Comparison of ENCODE assay signal across 28 cellular contexts in genomic region chr12:129080821-129081220, GRCh38.
"Had no signal": no experiment of that assay in that cellular context is flagged by ENCODE, and none has a peak within 500 bp of the region (broad histone marks: within the 10 kb centered on the region; RNA-seq: fewer than 3 reads in every experiment).

No MANE protein-coding gene starts in this region.

- H3K4me3 ChIP-seq: stomach, suprapubic skin, testis, thoracic aorta, thyroid gland, tibial artery, tibial nerve, transverse colon, upper lobe of left lung, upper lobe of right lung, uterus, vagina had no signal

- H3K4me1 ChIP-seq: stomach, suprapubic skin, testis, thyroid gland, tibial artery, tibial nerve, transverse colon, upper lobe of left lung, upper lobe of right lung, uterus had no signal

- ATAC-seq: stimulated activated effector memory CD8-positive, alpha-beta T cell treated with anti-CD3 and anti-CD28 coated beads, Interleukin-12 subunit alpha, Interleukin-12 subunit beta, amount 100 ng/mL, for 72 hours; stimulated activated memory B cell treated with anti-CD40 and anti-IgM and Interleukin-4, amounts not matched to agents 10 μg/mL and 1 μg/mL and 100 μg/mL, for 72 hours; stimulated activated naive B cell treated with anti-CD40 and anti-IgM and Interleukin-4, amounts not matched to agents 10 μg/mL and 1 μg/mL and 100 μg/mL, for 72 hours; stimulated activated naive CD8-positive, alpha-beta T cell treated with anti-CD3 and anti-CD28 coated beads, Interleukin-15, amount 100 ng/mL, for 72 hours; stimulated activated naive CD8-positive, alpha-beta T cell treated with anti-CD3 and anti-CD28 coated beads, Interleukin-15, Interleukin-2, amounts not matched to agents 100 U/mL and 50 U/mL, for 24 hours; upper lobe of right lung had no signal

- H3K27me3 Mint-ChIP-seq: stimulated activated memory B cell treated with anti-CD40 and anti-IgM and Interleukin-4, amounts not matched to agents 10 μg/mL and 1 μg/mL and 100 μg/mL, for 72 hours; stimulated activated naive CD8-positive, alpha-beta T cell treated with anti-CD3 and anti-CD28 coated beads, Interleukin-15, amount 100 ng/mL, for 72 hours; stimulated activated naive CD8-positive, alpha-beta T cell treated with anti-CD3 and anti-CD28 coated beads, Interleukin-15, Interleukin-2, amounts not matched to agents 100 ng/mL and 50 ng/mL, for 24 hours had no signal

- H3K4me3 Mint-ChIP-seq: stimulated activated effector memory CD8-positive, alpha-beta T cell treated with anti-CD3 and anti-CD28 coated beads, Interleukin-12 subunit alpha, Interleukin-12 subunit beta, amount 100 ng/mL, for 72 hours; stimulated activated memory B cell treated with anti-CD40 and anti-IgM and Interleukin-4, amounts not matched to agents 10 μg/mL and 1 μg/mL and 100 μg/mL, for 72 hours; stimulated activated naive B cell treated with anti-CD40 and anti-IgM and Interleukin-4, amounts not matched to agents 10 μg/mL and 1 μg/mL and 100 μg/mL, for 72 hours; stimulated activated naive CD8-positive, alpha-beta T cell treated with anti-CD3 and anti-CD28 coated beads, Interleukin-15, amount 100 ng/mL, for 72 hours; stimulated activated naive CD8-positive, alpha-beta T cell treated with anti-CD3 and anti-CD28 coated beads, Interleukin-15, Interleukin-2, amounts not matched to agents 100 ng/mL and 50 ng/mL, for 24 hours; type B pancreatic cell had no signal

- H3K9me3 Mint-ChIP-seq: stimulated activated effector memory CD8-positive, alpha-beta T cell treated with anti-CD3 and anti-CD28 coated beads, Interleukin-12 subunit alpha, Interleukin-12 subunit beta, amount 100 ng/mL, for 72 hours; stimulated activated memory B cell treated with anti-CD40 and anti-IgM and Interleukin-4, amounts not matched to agents 10 μg/mL and 1 μg/mL and 100 μg/mL, for 72 hours; stimulated activated naive B cell treated with anti-CD40 and anti-IgM and Interleukin-4, amounts not matched to agents 10 μg/mL and 1 μg/mL and 100 μg/mL, for 72 hours; type B pancreatic cell had no signal

- H3K27ac Mint-ChIP-seq: stimulated activated effector memory CD8-positive, alpha-beta T cell treated with anti-CD3 and anti-CD28 coated beads, Interleukin-12 subunit alpha, Interleukin-12 subunit beta, amount 100 ng/mL, for 72 hours; stimulated activated memory B cell treated with anti-CD40 and anti-IgM and Interleukin-4, amounts not matched to agents 10 μg/mL and 1 μg/mL and 100 μg/mL, for 72 hours; stimulated activated naive B cell treated with anti-CD40 and anti-IgM and Interleukin-4, amounts not matched to agents 10 μg/mL and 1 μg/mL and 100 μg/mL, for 72 hours; stimulated activated naive CD8-positive, alpha-beta T cell treated with anti-CD3 and anti-CD28 coated beads, Interleukin-15, amount 100 ng/mL, for 72 hours; stimulated activated naive CD8-positive, alpha-beta T cell treated with anti-CD3 and anti-CD28 coated beads, Interleukin-15, Interleukin-2, amounts not matched to agents 100 ng/mL and 50 ng/mL, for 24 hours; type B pancreatic cell had no signal

- H3K27ac ChIP-seq: stomach, suprapubic skin, testis, thoracic aorta, thyroid gland, tibial artery, tibial nerve, transverse colon, upper lobe of left lung, upper lobe of right lung, uterus, vagina had no signal

- H3K9me3 ChIP-seq: stomach, suprapubic skin, testis, thoracic aorta, thyroid gland, tibial artery, transverse colon, upper lobe of left lung, upper lobe of right lung, uterus, vagina had no signal

- H3K36me3 Mint-ChIP-seq: stimulated activated effector memory CD8-positive, alpha-beta T cell treated with anti-CD3 and anti-CD28 coated beads, Interleukin-12 subunit alpha, Interleukin-12 subunit beta, amount 100 ng/mL, for 72 hours; stimulated activated memory B cell treated with anti-CD40 and anti-IgM and Interleukin-4, amounts not matched to agents 10 μg/mL and 1 μg/mL and 100 μg/mL, for 72 hours; stimulated activated naive B cell treated with anti-CD40 and anti-IgM and Interleukin-4, amounts not matched to agents 10 μg/mL and 1 μg/mL and 100 μg/mL, for 72 hours; type B pancreatic cell had no signal

- H3K36me3 ChIP-seq: stomach, suprapubic skin, thoracic aorta, thyroid gland, tibial artery, tibial nerve, transverse colon, upper lobe of left lung, upper lobe of right lung, uterus, vagina had no signal

- H3K4me1 Mint-ChIP-seq: stimulated activated effector memory CD8-positive, alpha-beta T cell treated with anti-CD3 and anti-CD28 coated beads, Interleukin-12 subunit alpha, Interleukin-12 subunit beta, amount 100 ng/mL, for 72 hours; stimulated activated memory B cell treated with anti-CD40 and anti-IgM and Interleukin-4, amounts not matched to agents 10 μg/mL and 1 μg/mL and 100 μg/mL, for 72 hours; stimulated activated naive CD8-positive, alpha-beta T cell treated with anti-CD3 and anti-CD28 coated beads, Interleukin-15, amount 100 ng/mL, for 72 hours had no signal

- DNase-seq: stimulated activated CD4-positive, alpha-beta T cell treated with anti-CD3 and anti-CD28 coated beads, Interleukin-2, amount 100 ng/mL, for 48 hours; stimulated activated CD4-positive, alpha-beta T cell treated with anti-CD3 and anti-CD28 coated beads, Interleukin-4, amount 100 ng/mL, for 1 hour; stimulated activated CD4-positive, alpha-beta T cell treated with anti-CD3 and anti-CD28 coated beads, Interleukin-4, amount 100 ng/mL, for 24 hours; stimulated activated CD4-positive, alpha-beta T cell treated with anti-CD3 and anti-CD28 coated beads, Interleukin-4, amount 100 ng/mL, for 4 hours; stimulated activated CD8-positive, alpha-beta memory T cell treated with anti-CD3 and anti-CD28 coated beads, Interleukin-4, amount 100 ng/mL, for 48 hours; stimulated activated naive B cell treated with anti-CD40 and anti-IgM and Interleukin-4, amounts not matched to agents 10 μg/mL and 1 μg/mL and 100 μg/mL, for 72 hours; stimulated activated naive CD4-positive, alpha-beta T cell; stimulated activated naive CD4-positive, alpha-beta T cell treated with Interleukin-2 at 50 U/mL for 16 hours; stimulated activated naive CD8-positive, alpha-beta T cell treated with anti-CD3 and anti-CD28 coated beads, Interleukin-15, amount 100 ng/mL, for 72 hours; stimulated activated naive CD8-positive, alpha-beta T cell treated with anti-CD3 and anti-CD28 coated beads, Interleukin-15, Interleukin-2, amounts not matched to agents 100 U/mL and 50 U/mL, for 24 hours; stomach; substantia nigra; testis; thyroid gland; tibial artery; transverse colon; trophoblast cell; upper lobe of left lung; upper lobe of right lung; uterus had no signal

- H3K27me3 ChIP-seq: suprapubic skin, testis, thyroid gland, tibial artery, tibial nerve, transverse colon, upper lobe of left lung, upper lobe of right lung, uterus, vagina had no signal
